Comparison of ENCODE assay signal across 8 cellular contexts in the genomic region with DNA sequence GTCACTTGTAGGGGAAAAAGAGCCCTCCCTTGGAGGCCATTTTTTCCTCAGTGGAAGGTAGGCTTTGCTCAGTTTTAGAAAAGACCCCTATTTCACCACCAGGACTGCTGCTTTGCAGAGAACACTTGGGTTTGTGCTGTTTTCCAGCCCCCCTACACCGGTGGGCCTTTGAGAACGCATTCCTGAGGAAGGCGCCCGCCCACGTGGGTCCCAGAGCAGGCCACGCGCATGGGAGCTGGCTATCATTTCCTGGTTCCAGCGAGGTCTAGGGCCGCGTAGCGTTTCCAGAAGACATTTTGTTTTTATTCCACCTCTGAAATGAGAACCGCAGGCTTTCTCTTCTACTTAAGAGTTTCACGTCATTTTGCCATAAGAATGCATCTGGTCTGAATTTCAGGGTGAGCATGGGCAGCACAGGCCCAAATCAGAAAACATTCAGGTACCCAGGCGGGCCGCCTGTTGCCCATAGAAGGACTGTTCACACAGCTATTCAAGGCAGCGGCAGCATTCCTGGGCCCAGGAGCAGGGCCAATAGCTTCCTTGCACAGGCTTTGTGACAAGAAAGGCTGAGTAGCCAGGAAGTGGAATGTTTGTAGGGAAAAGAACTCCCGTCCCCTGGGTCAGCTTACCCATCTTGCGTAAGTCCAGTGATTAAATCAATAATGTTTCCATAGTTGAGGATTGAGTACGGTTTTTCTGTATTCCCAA. TPM values are rescaled to one million over a fixed set of nuclear protein-coding genes. Genes with fewer than 3 reads are reported as not detected.
DNase-seq lines count a peak whose midpoint lies in the region; ATAC-seq and TF ChIP-seq lines count a peak whose summit lies in the region.

No MANE protein-coding gene starts in this region.

- TF ChIP-seq CTCF in SU-DHL-6 (IDR thresholded peaks at IDR 0.05; ENCODE audit: insufficient read depth, low read length, poor library complexity, severe bottlenecking) (no peak), endothelial cell (IDR thresholded peaks at IDR 0.05; ENCODE audit: unreplicated experiment) (no peak), mesothelial cell of epicardium (IDR thresholded peaks at IDR 0.05; ENCODE audit: unreplicated experiment) (no peak), tibial nerve (IDR thresholded peaks at IDR 0.05) (peak in 2 of 5 experiments; percentile 49 to 65)

- peak overlapping the region; percentile 76 for H2AFZ ChIP-seq in SU-DHL-6 (ENCODE audit: low read depth, low read length, severe bottlenecking)

- H3K4me2 ChIP-seq in SU-DHL-6 (ENCODE audit: low read depth, low read length, poor library complexity, severe bottlenecking): no peak overlapping the region

- H3K27me3 ChIP-seq in SU-DHL-6 (ENCODE audit: low read length) (no peaks in the 10 kb centered on the region), tibial nerve (no peaks in the 10 kb centered on the region)

- no peaks in the 10 kb centered on the region for H3K9me3 Mint-ChIP-seq in endothelial cell (ENCODE audit: unreplicated experiment)
- no peaks in the 10 kb centered on the region for H3K9me3 Mint-ChIP-seq in mesothelial cell of epicardium

- H3K27me3 Mint-ChIP-seq in endothelial cell (ENCODE audit: unreplicated experiment) (peaks cover 11% of the 10 kb centered on the region), mesothelial cell of epicardium (ENCODE audit: low read depth) (no peaks in the 10 kb centered on the region)

- H4K20me1 ChIP-seq in SU-DHL-6 (ENCODE audit: low read depth, low read length): no peaks in the 10 kb centered on the region

- H3K4me1 ChIP-seq in tibial nerve: peaks cover 0 to 45% (median 35%) of the 10 kb centered on the region in 4 donors

- peak overlapping the region; percentile 81 for H3K4me3 Mint-ChIP-seq in endothelial cell (ENCODE audit: unreplicated experiment)
- peak overlapping the region; percentile 66 for H3K4me3 Mint-ChIP-seq in mesothelial cell of epicardium

- peaks cover 18% of the 10 kb centered on the region for H3K4me1 Mint-ChIP-seq in endothelial cell (ENCODE audit: unreplicated experiment)
- H3K4me1 Mint-ChIP-seq in mesothelial cell of epicardium: peaks cover 38% of the 10 kb centered on the region

- H3K9me2 ChIP-seq in SU-DHL-6 (replicated peaks; ENCODE audit: insufficient read depth, low read length): no peaks in the 10 kb centered on the region

- no peaks in the 10 kb centered on the region for H3K79me2 ChIP-seq in SU-DHL-6 (ENCODE audit: insufficient read depth, low read length)

- no peak for TF ChIP-seq POLR2A in tibial nerve (IDR thresholded peaks at IDR 0.05)

- H3K9me3 ChIP-seq in SU-DHL-6 (ENCODE audit: insufficient read depth, low read length) (no peaks in the 10 kb centered on the region), tibial nerve (no peaks in the 10 kb centered on the region)

- no peaks in the 10 kb centered on the region for H3K36me3 ChIP-seq in SU-DHL-6 (ENCODE audit: low read length)
- H3K36me3 ChIP-seq in tibial nerve: peaks cover 0 to 9% (median under 1%) of the 10 kb centered on the region in 3 donors

- peak overlapping the region; percentile 71; the same call in 1 of the 2 replicates for H3K4me3 ChIP-seq in GM08714 (ENCODE audit: low read length)
- no peak overlapping the region for H3K4me3 ChIP-seq in SU-DHL-6 (ENCODE audit: insufficient read depth, low read length, poor library complexity, severe bottlenecking)
- peak overlapping the region; percentile 66 to 95 (median 89) for H3K4me3 ChIP-seq in tibial nerve

- DNase-seq in endothelial cell (ENCODE audit: low spot score) (peak; percentile 56), mesothelial cell of epicardium (ENCODE audit: low spot score in 2 of 2, unreplicated experiment in 2 of 2) (peak; percentile 58 to 74), tibial nerve (ENCODE audit: low spot score in 2 of 2) (peak; percentile 57 to 76), cerebellar nuclear complex (lab: John Stamatoyannopoulos, UW) (no peak)

- H3K27ac ChIP-seq in SU-DHL-6 (ENCODE audit: low read depth, low read length) (no peak overlapping the region), tibial nerve (peak overlapping the region; percentile 95 to 100 (median 98))

- 5 to 8% methylated on average over 19 of the region's 19 CpGs for WGBS in tibial nerve, 2 donors

- peak in 1 of 2 donors; percentile 66 for TF ChIP-seq EP300 in tibial nerve (IDR thresholded peaks at IDR 0.05)

- peak overlapping the region; percentile 96 for H3K27ac Mint-ChIP-seq in endothelial cell (ENCODE audit: unreplicated experiment)
- H3K27ac Mint-ChIP-seq in mesothelial cell of epicardium: peak overlapping the region; percentile 99

- ATAC-seq in GM21526 (IDR thresholded peaks at IDR 0.05; ENCODE audit: low FRiP score, unreplicated experiment) (no peak), HG02970 (IDR thresholded peaks at IDR 0.05; ENCODE audit: low FRiP score, unreplicated experiment) (no peak)

- H3F3A ChIP-seq in SU-DHL-6 (ENCODE audit: insufficient read depth): peaks cover 10% of the 10 kb centered on the region; the same call in 1 of the 2 replicates

- no peak overlapping the region for H3K9ac ChIP-seq in SU-DHL-6 (ENCODE audit: low read length)

- no peaks in the 10 kb centered on the region for H3K36me3 Mint-ChIP-seq in endothelial cell (ENCODE audit: low read depth, unreplicated experiment)
- H3K36me3 Mint-ChIP-seq in mesothelial cell of epicardium: no peaks in the 10 kb centered on the region

RNA-seq across cellular contexts. Expression of a gene that starts 1.3 kb away (rescaled TPM):
- total RNA-seq in endothelial cell (ENCODE audit: unreplicated experiment) (5.0 TPM), mesothelial cell of epicardium (22.0 to 25.1 TPM (median 23.4 TPM) in 3 replicates), tibial nerve (10 to 100 TPM; 59.4 to 79.2 (median 72.5) TPM)

RNA-seq across cellular contexts. Expression of a gene that starts 9.5 kb away (rescaled TPM):
- total RNA-seq in endothelial cell (ENCODE audit: unreplicated experiment) (21.6 TPM), mesothelial cell of epicardium (33.7 to 35.0 TPM (median 34.0 TPM) in 3 replicates), tibial nerve (10 to 100 TPM; 12.9 to 17.7 (median 15.7) TPM)

RNA-seq across cellular contexts. Expression of a gene that starts 20.7 kb away (rescaled TPM):
- total RNA-seq in endothelial cell (ENCODE audit: unreplicated experiment) (13.5 TPM), mesothelial cell of epicardium (19.8 to 22.9 TPM (median 20.0 TPM) in 3 replicates), tibial nerve (10 to 100 TPM; 35.0 to 39.8 (median 37.1) TPM)

RNA-seq across cellular contexts. Expression of a gene that starts 24.2 kb away (rescaled TPM):
- total RNA-seq in endothelial cell (ENCODE audit: unreplicated experiment): 32.2 TPM
- total RNA-seq in mesothelial cell of epicardium: 33.6 to 41.5 TPM (median 33.8 TPM) in 3 replicates
- total RNA-seq in tibial nerve: 10 to 100 TPM; 27.5 to 41.1 (median 33.6) TPM

RNA-seq across cellular contexts. Expression of a gene that starts 48.9 kb away (rescaled TPM):
- not detected for total RNA-seq in endothelial cell (ENCODE audit: unreplicated experiment)
- not detected in 3 replicates for total RNA-seq in mesothelial cell of epicardium
- total RNA-seq in tibial nerve: under 1 TPM in 2 of 4 donors, not detected in 2; 0.22 to 0.78 TPM

Comparison
In these comparisons a context has a peak if more than half of its experiments do, and no peak if none do; other contexts are left out.
1. DNase-seq: peak in endothelial cell (single experiment), mesothelial cell of epicardium (2 of 2) and tibial nerve (2 of 2); none in cerebellar nuclear complex (0 of 2).